ENCODE assay signal across 38 cellular contexts in genomic region chrX:136306182-136306581, GRCh38. TPM values are rescaled to one million over a fixed set of nuclear protein-coding genes. Genes with fewer than 3 reads are reported as not detected.
"Had no signal": no experiment of that assay in that cellular context is flagged by ENCODE, and none has a peak within 500 bp of the region (broad histone marks: within the 10 kb centered on the region; RNA-seq: fewer than 3 reads in every experiment).

No MANE protein-coding gene starts in this region.

- DNase-seq: Kasumi-1, MG63, MM.1S, MV-4-11, NCI-H1048, NCI-H1092, NCI-H1092 treated with DMSO at 0.1 percent for 48 hours, NCI-H1105, NCI-H1105 treated with DMSO at 0.1 percent for 48 hours, NCI-H1417, NCI-H1417 treated with DMSO at 0.1 percent for 48 hours, NCI-H1436, NCI-H1436 treated with DMSO at 0.1 percent for 48 hours, NCI-H146, NCI-H1694, NCI-H1694 treated with DMSO at 0.1 percent for 48 hours, NCI-H187, NCI-H187 treated with DMSO at 0.1 percent for 48 hours, NCI-H1930, NCI-H2029, NCI-H2029 treated with DMSO at 0.1 percent for 48 hours, NCI-H2081, NCI-H2081 treated with DMSO at 0.1 percent for 48 hours, NCI-H2107, NCI-H2171, NCI-H2171 treated with DMSO at 0.1 percent for 48 hours, NCI-H2227 treated with DMSO at 0.1 percent for 48 hours, NCI-H226, NCI-H345, NCI-H446, NCI-H446 treated with DMSO at 0.1 percent for 48 hours, NCI-H510A, NCI-H510A treated with DMSO at 0.1 percent for 48 hours, NCI-H524, NCI-H524 treated with DMSO at 0.1 percent for 48 hours had no signal

- H3K9me3 ChIP-seq: MG63 had no signal

- H3K36me3 ChIP-seq: MG63 had no signal

- H3K4me3 ChIP-seq: MG63 had no signal

RNA-seq across cellular contexts. Expression of gene ADGRG4, which starts 5.4 kb away (rescaled TPM):
- total RNA-seq: LHCN-M2, MCF 10A, NCI-H460 had no signal
